Comparison of ENCODE assay signal across 8 cellular contexts in the genomic region with DNA sequence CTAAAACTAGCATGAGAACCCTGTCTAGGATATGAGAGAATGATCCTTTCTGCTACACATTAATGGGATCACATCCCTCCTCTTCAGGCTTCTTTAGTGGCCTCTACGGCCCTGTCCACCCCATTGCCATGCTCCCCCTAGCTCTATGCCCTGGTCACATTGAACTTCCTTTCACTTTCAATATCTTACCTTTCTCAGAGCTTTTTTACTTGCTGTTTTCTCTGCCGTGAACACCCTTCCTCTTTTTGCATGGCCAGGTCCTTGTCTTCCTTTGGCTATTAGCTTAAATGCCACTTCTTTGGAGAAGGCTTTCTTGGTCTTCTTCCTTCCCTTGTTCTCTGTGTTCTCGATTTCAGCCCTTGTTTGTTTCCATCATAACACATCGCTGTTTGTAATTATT.
DNase-seq lines count a peak whose midpoint lies in the region; ATAC-seq and TF ChIP-seq lines count a peak whose summit lies in the region.

No MANE protein-coding gene starts in this region.

- WGBS in liver = 29% methylated on average over 4 of the region's 4 CpGs

- peak overlapping the region; percentile 61 to 76 (median 73) for H3K4me3 ChIP-seq in liver (ENCODE audit: low read depth in 1 of 3, low read length in 3 of 3)
- no peak overlapping the region for H3K4me3 ChIP-seq in A673 (ENCODE audit: low read depth, low read length, poor library complexity, severe bottlenecking)

- no TSS peak for BruUV-seq in A673 (replicated peaks; lab: Mats Ljungman, UMichigan)

- H3K9me3 ChIP-seq in liver (ENCODE audit: control insufficient read depth in 4 of 4, low read length in 3 of 4) (no peaks in the 10 kb centered on the region), A673 (ENCODE audit: low read depth, low read length, poor library complexity, severe bottlenecking) (no peaks in the 10 kb centered on the region)

- CTCF ChIA-PET in A673 (lab: Charles Lee) = no interaction called here

- TF ChIP-seq CTCF in liver (IDR thresholded peaks at IDR 0.05; ENCODE audit: low read depth, low read length, missing input control) (no peak), A673 (conservative IDR thresholded peaks at IDR 0.05; ENCODE audit: low read depth, low read length) (no peak)

- peak overlapping the region; percentile 86 to 96 for H3K9ac ChIP-seq in liver (ENCODE audit: low read depth in 1 of 2, low read length in 2 of 2)

- H3K27ac ChIP-seq in liver (ENCODE audit: low read depth in 1 of 2, low read length in 2 of 2) (peak overlapping the region; percentile 90 to 91), A673 (ENCODE audit: low read depth, low read length, poor library complexity, severe bottlenecking) (no peak overlapping the region)

- H3K27me3 ChIP-seq in liver (ENCODE audit: control insufficient read depth in 4 of 4, insufficient read depth in 4 of 4, low read length in 3 of 4) (no peaks in the 10 kb centered on the region), A673 (replicated peaks; ENCODE audit: insufficient read depth, low read depth, low read length, poor library complexity) (no peaks in the 10 kb centered on the region)

- peaks cover 3 to 46% (median 21%) of the 10 kb centered on the region in 4 donors for H3K4me1 ChIP-seq in liver (ENCODE audit: control insufficient read depth in 4 of 4, insufficient read depth in 4 of 4, low read length in 3 of 4)
- H3K4me1 ChIP-seq in A673 (ENCODE audit: insufficient read depth, low read length, poor library complexity, severe bottlenecking) = peaks cover 20% of the 10 kb centered on the region

- intact Hi-C loops in A673 (cut with micrococcal nuclease; ENCODE audit: unreplicated experiment) = loop anchor here (10.0 kb wide), 1 partner anchor 272 kb away; no protein-coding TSS in a partner anchor

- DNase-seq in NOMO-1 (lab: John Stamatoyannopoulos, UW; ENCODE audit: unreplicated experiment in 2 of 2) = peak; percentile 54 to 59
- DNase-seq in NCI-H2107 (lab: John Stamatoyannopoulos, UW) = no peak
- DNase-seq in A673 (ENCODE audit: low spot score) = no peak
- DNase-seq in HCEC 1CT = no peak
- DNase-seq in hepatic stellate cell (ENCODE audit: low spot score) = no peak

- no peak for TF ChIP-seq RAD21 in liver (IDR thresholded peaks at IDR 0.05)

- peak; percentile 60 for ATAC-seq in GM18520 (IDR thresholded peaks at IDR 0.05; ENCODE audit: unreplicated experiment)
- peak; percentile 87 for ATAC-seq in HG02571 (IDR thresholded peaks at IDR 0.05; ENCODE audit: unreplicated experiment)

- no peaks in the 10 kb centered on the region for H3K36me3 ChIP-seq in liver (ENCODE audit: control insufficient read depth in 4 of 4, insufficient read depth in 3 of 4, low read depth in 1 of 4, low read length in 3 of 4)
- H3K36me3 ChIP-seq in A673 (ENCODE audit: insufficient read depth, low read length, poor library complexity, severe bottlenecking) = no peaks in the 10 kb centered on the region

- POLR2A ChIA-PET in A673 (lab: Charles Lee; ENCODE audit: low non-redundant PET) = no interaction called here

TF ChIP-seq in liver, 16 proteins besides CTCF, POLR2A, EP300 and RAD21:
- no peak for TF ChIP-seq EGR1 (IDR thresholded peaks at IDR 0.05; ENCODE audit: low read depth in 2 of 2)
- TF ChIP-seq TAF1 (conservative IDR thresholded peaks at IDR 0.05) = no peak
- no peak for TF ChIP-seq FOXA1 (IDR thresholded peaks at IDR 0.05)
- TF ChIP-seq RXRA (IDR thresholded peaks at IDR 0.05) = peak in 1 of 2 donors; percentile 11
- no peak for TF ChIP-seq ZBTB33 (IDR thresholded peaks at IDR 0.05)
- TF ChIP-seq REST (IDR thresholded peaks at IDR 0.05) = peak; percentile 12
- TF ChIP-seq, protein P1, sequence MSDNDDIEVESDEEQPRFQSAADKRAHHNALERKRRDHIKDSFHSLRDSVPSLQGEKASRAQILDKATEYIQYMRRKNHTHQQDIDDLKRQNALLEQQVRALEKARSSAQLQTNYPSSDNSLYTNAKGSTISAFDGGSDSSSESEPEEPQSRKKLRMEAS (IDR thresholded peaks at IDR 0.05) = peak; percentile 43
- no peak for TF ChIP-seq FOXA2 (IDR thresholded peaks at IDR 0.05)
- TF ChIP-seq YY1 (IDR thresholded peaks at IDR 0.05) = no peak

Comparison
In these comparisons a context has a peak if more than half of its experiments do, and no peak if none do; other contexts are left out.
1. DNase-seq: peak in NOMO-1 (2 of 2); none in NCI-H2107 (single experiment), A673 (single experiment), HCEC 1CT (single experiment) and hepatic stellate cell (single experiment).